Comparison of ENCODE assay signal across 8 cellular contexts in genomic region chrX:120604359-120604782, GRCh38. TPM values are rescaled to one million over a fixed set of nuclear protein-coding genes. Genes with fewer than 3 reads are reported as not detected.
DNase-seq lines count a peak whose midpoint lies in the region; ATAC-seq and TF ChIP-seq lines count a peak whose summit lies in the region.

No MANE protein-coding gene starts in this region.

- CTCF ChIA-PET in T-cell (lab: Charles Lee) = interaction anchor here in 1 of 2 donors (0.9 to 1.5 kb wide), 3 partner anchors 43 to 186 kb away, joined by 3 to 7 read pairs (median 6); partner anchors contain the start of gene CUL4B

- DNase-seq in MG63 (peak; percentile 11), T-cell (peak in 32 of 34 experiments; percentile 5 to 56 (median 28)), choroid plexus epithelial cell (ENCODE audit: low read depth) (peak; percentile 57), left lung (no peak), DMS114 treated with DMSO at 0.1 percent for 48 hours (lab: John Stamatoyannopoulos, UW; ENCODE audit: unreplicated experiment) (no peak)

- H3K27ac ChIP-seq in left lung = peak overlapping the region; percentile 85 to 91

- POLR2A ChIA-PET in T-cell (lab: Charles Lee) = interaction anchor here (0.7 to 2.6 kb wide), 4 partner anchors 22 to 43 kb away, joined by 3 to 21 read pairs (median 9); partner anchors contain the start of gene CUL4B (in 1 of the 2)

- H3K4me1 Mint-ChIP-seq in T-cell = peaks cover 9 to 14% (median 14%) of the 10 kb centered on the region in 3 donors
- H3K4me1 Mint-ChIP-seq in stimulated activated memory B cell treated with anti-CD40 and anti-IgM and Interleukin-4, amounts not matched to agents 10 μg/mL and 1 μg/mL and 100 μg/mL, for 72 hours = no peaks in the 10 kb centered on the region

- H3K36me3 Mint-ChIP-seq in T-cell = peaks cover 4% of the 10 kb centered on the region
- peaks cover 5% of the 10 kb centered on the region for H3K36me3 Mint-ChIP-seq in stimulated activated memory B cell treated with anti-CD40 and anti-IgM and Interleukin-4, amounts not matched to agents 10 μg/mL and 1 μg/mL and 100 μg/mL, for 72 hours

- H3K27me3 ChIP-seq in MG63 (no peaks in the 10 kb centered on the region), left lung (no peaks in the 10 kb centered on the region)

- H3K4me3 ChIP-seq in MG63 (peak overlapping the region; percentile 83), choroid plexus epithelial cell (ENCODE audit: low read depth, low read length) (peak overlapping the region; percentile 72), left lung (peak overlapping the region; percentile 37 to 63)

- peak overlapping the region; percentile 95 to 99 for H3K27ac Mint-ChIP-seq in T-cell
- H3K27ac Mint-ChIP-seq in stimulated activated memory B cell treated with anti-CD40 and anti-IgM and Interleukin-4, amounts not matched to agents 10 μg/mL and 1 μg/mL and 100 μg/mL, for 72 hours = peak overlapping the region; percentile 99

- H3K4me1 ChIP-seq in ES-I3 (ENCODE audit: insufficient read depth, low read length) (no peaks in the 10 kb centered on the region), left lung (peaks cover 0 to 3% of the 10 kb centered on the region in 2 donors)

- H3K4me3 Mint-ChIP-seq in T-cell = peak overlapping the region; percentile 93 to 99 (median 97)
- peak overlapping the region; percentile 95 for H3K4me3 Mint-ChIP-seq in stimulated activated memory B cell treated with anti-CD40 and anti-IgM and Interleukin-4, amounts not matched to agents 10 μg/mL and 1 μg/mL and 100 μg/mL, for 72 hours

- H3K36me3 ChIP-seq in ES-I3 (ENCODE audit: insufficient read depth, low read length) = peaks cover 7% of the 10 kb centered on the region
- H3K36me3 ChIP-seq in MG63 = peaks cover 15% of the 10 kb centered on the region
- H3K36me3 ChIP-seq in left lung = peaks cover 0 to 6% of the 10 kb centered on the region in 2 donors

- H3K27me3 Mint-ChIP-seq in T-cell = no peaks in the 10 kb centered on the region
- H3K27me3 Mint-ChIP-seq in stimulated activated memory B cell treated with anti-CD40 and anti-IgM and Interleukin-4, amounts not matched to agents 10 μg/mL and 1 μg/mL and 100 μg/mL, for 72 hours = no peaks in the 10 kb centered on the region

- TF ChIP-seq CTCF in choroid plexus epithelial cell (conservative IDR thresholded peaks at IDR 0.05; ENCODE audit: low read depth, low read length) = no peak
- no peak for TF ChIP-seq CTCF in left lung (IDR thresholded peaks at IDR 0.05)

- ATAC-seq in GM21786 (IDR thresholded peaks at IDR 0.05; ENCODE audit: unreplicated experiment) (peak; percentile 46), T-cell (replicated peaks in 1 of 4) (peak; percentile 65 to 76 (median 70)), left lung (peak; percentile 77)
- ATAC-seq in stimulated activated memory B cell treated with anti-CD40 and anti-IgM and Interleukin-4, amounts not matched to agents 10 μg/mL and 1 μg/mL and 100 μg/mL, for 72 hours = peak; percentile 73

- intact Hi-C loops in left lung (cut with DNase I) = no loop called here

- peak overlapping the region; percentile 76; the same call in 1 of the 2 replicates for H3K9ac ChIP-seq in ES-I3 (ENCODE audit: low read depth, low read length)

- no peaks in the 10 kb centered on the region for H3K9me3 Mint-ChIP-seq in T-cell
- no peaks in the 10 kb centered on the region for H3K9me3 Mint-ChIP-seq in stimulated activated memory B cell treated with anti-CD40 and anti-IgM and Interleukin-4, amounts not matched to agents 10 μg/mL and 1 μg/mL and 100 μg/mL, for 72 hours

- no peaks in the 10 kb centered on the region for H3K9me3 ChIP-seq in ES-I3 (ENCODE audit: control insufficient read depth, insufficient read depth, low read length)
- no peaks in the 10 kb centered on the region for H3K9me3 ChIP-seq in MG63
- no peaks in the 10 kb centered on the region for H3K9me3 ChIP-seq in left lung

RNA-seq across cellular contexts. Expression of gene MCTS1, which starts 0.5 kb away (rescaled TPM):
- total RNA-seq in MG63 (2014; rRNA removed; shearing (Covaris generic); ENCODE audit: low replicate concordance) = 130 and 189 TPM in 2 replicates
- total RNA-seq in T-cell = 10 to 100 TPM; 18.9 to 27.2 (median 25.3) TPM
- total RNA-seq in left lung = 10 to 100 TPM; 37.3 to 37.5 TPM

RNA-seq across cellular contexts. Expression of gene C1GALT1C1, which starts 25.5 kb away (rescaled TPM):
- total RNA-seq in MG63 (2014; rRNA removed; shearing (Covaris generic); ENCODE audit: low replicate concordance) = 22.1 and 31.5 TPM in 2 replicates
- total RNA-seq in T-cell (10 to 100 TPM in 3 of 5 donors, 1 to 10 TPM in 2; 6.6 to 18.5 (median 14.8) TPM), left lung (10 to 100 TPM; 26.2 to 28.3 TPM)

RNA-seq across cellular contexts. Expression of gene CUL4B, which starts 43.6 kb away (rescaled TPM):
- 19.0 and 22.3 TPM in 2 replicates for total RNA-seq in MG63 (2014; rRNA removed; shearing (Covaris generic); ENCODE audit: low replicate concordance)
- 10 to 100 TPM; 39.4 to 44.8 (median 43.1) TPM for total RNA-seq in T-cell
- total RNA-seq in left lung = 10 to 100 TPM; 34.4 to 41.1 TPM

Comparison
In these comparisons a context has a peak if more than half of its experiments do, and no peak if none do; other contexts are left out.
1. DNase-seq: peak in MG63 (single experiment), T-cell (32 of 34) and choroid plexus epithelial cell (single experiment); none in left lung (0 of 2) and DMS114 treated with DMSO at 0.1 percent for 48 hours (single experiment).
2. Peak in every context shown above with its lines, with median percentiles within 50 percentile points of each other: ATAC-seq and H3K4me3 ChIP-seq.